In the genomic region with DNA sequence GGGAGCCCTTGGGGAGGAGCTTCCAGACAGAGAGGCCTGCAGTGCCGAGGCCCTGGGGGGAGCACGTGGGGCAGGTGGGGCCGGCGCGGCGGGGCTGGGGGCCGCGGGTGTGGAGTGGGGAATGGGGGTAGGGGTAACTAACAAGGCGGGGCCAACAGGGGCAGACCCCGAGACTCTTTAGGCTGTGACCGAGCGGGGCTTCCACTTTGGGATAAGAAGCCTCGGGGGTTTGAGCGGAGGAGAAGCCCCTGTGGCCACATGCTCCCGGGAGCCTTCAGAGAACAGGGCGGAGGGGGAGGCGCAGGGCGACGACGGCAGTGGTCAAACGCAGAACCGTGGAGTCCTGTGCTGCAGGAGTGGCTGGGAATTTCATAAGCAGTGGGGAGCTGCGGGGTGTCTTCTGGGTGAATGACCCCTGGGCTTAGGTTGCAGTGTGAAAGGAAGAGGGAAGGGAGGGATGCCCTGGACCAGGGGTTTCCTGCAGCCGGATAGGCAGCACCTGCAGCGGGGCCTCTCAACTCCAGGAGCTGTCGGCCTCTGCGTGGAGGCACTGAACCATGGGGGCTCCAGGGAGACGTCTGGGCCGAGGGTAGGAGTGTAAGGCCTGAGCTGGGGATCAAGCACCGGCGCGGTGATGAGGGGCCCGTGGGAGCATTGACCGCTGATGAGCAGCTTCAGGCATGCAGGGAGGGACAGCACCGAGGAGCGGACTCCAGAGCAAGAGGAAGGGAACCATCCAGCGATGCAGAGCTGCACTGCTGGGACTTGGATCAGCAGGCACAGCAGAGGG, we compare ENCODE assay signal across 20 cellular contexts.
"Had no signal": no experiment of that assay in that cellular context is flagged by ENCODE, and none has a peak within 500 bp of the region (broad histone marks: within the 10 kb centered on the region; RNA-seq: fewer than 3 reads in every experiment).

No MANE protein-coding gene starts in this region.

- H3K9me3 Mint-ChIP-seq: activated naive CD4-positive, alpha-beta T cell treated with anti-CD3 and anti-CD28 coated beads, Interleukin-2, amount 50 U/mL, for 24 hours; central memory CD8-positive, alpha-beta T cell had no signal

- H3K4me3 ChIP-seq: ascending aorta, colonic mucosa, gastrocnemius medialis, heart left ventricle, mucosa of descending colon, transverse colon had no signal

- H3K4me3 Mint-ChIP-seq: activated naive CD4-positive, alpha-beta T cell treated with anti-CD3 and anti-CD28 coated beads, Interleukin-2, amount 50 U/mL, for 24 hours; central memory CD8-positive, alpha-beta T cell; memory B cell had no signal

- H3K27me3 ChIP-seq: ascending aorta, colonic mucosa, gastrocnemius medialis, heart left ventricle, neutrophil, transverse colon had no signal

- H3K36me3 Mint-ChIP-seq: activated naive CD4-positive, alpha-beta T cell treated with anti-CD3 and anti-CD28 coated beads, Interleukin-2, amount 50 U/mL, for 24 hours; memory B cell; naive B cell had no signal

- H3K4me1 ChIP-seq: ascending aorta, colonic mucosa, gastrocnemius medialis, transverse colon had no signal

- DNase-seq: activated CD4-positive, CD25-positive, alpha-beta regulatory T cell treated with anti-CD3 and anti-CD28 coated beads, Interleukin-2, amount 50 U/mL, for 72 hours; activated gamma-delta T cell; colonic mucosa; gastrocnemius medialis; heart left ventricle; kidney glomerular epithelial cell; left ventricle myocardium superior; mucosa of descending colon; naive B cell; stimulated activated CD4-positive, alpha-beta T cell treated with anti-CD3 and anti-CD28 coated beads, Interleukin-12 subunit alpha, Interleukin-12 subunit beta, amount 100 ng/mL, for 4 hours; stimulated activated CD4-positive, alpha-beta T cell treated with anti-CD3 and anti-CD28 coated beads, Interleukin-1b, Interleukin-23, amount 100 ng/mL, for 48 hours; stimulated activated CD8-positive, alpha-beta memory T cell treated with anti-CD3 and anti-CD28 coated beads, Interleukin-4, amount 100 ng/mL, for 48 hours; stimulated activated naive CD4-positive, alpha-beta T cell treated with Interleukin-2 at 50 U/mL for 16 hours; T1000; transverse colon had no signal

- ATAC-seq: gastrocnemius medialis, left ventricle myocardium superior, mucosa of descending colon had no signal

- H3K4me1 Mint-ChIP-seq: activated naive CD4-positive, alpha-beta T cell treated with anti-CD3 and anti-CD28 coated beads, Interleukin-2, amount 50 U/mL, for 24 hours; central memory CD8-positive, alpha-beta T cell; memory B cell; naive B cell had no signal

- H3K27ac Mint-ChIP-seq: activated naive CD4-positive, alpha-beta T cell treated with anti-CD3 and anti-CD28 coated beads, Interleukin-2, amount 50 U/mL, for 24 hours; memory B cell had no signal

- H3K36me3 ChIP-seq: ascending aorta, colonic mucosa, gastrocnemius medialis, heart left ventricle, neutrophil, transverse colon had no signal

- H3K27ac ChIP-seq: ascending aorta, colonic mucosa, gastrocnemius medialis, heart left ventricle, neutrophil, transverse colon had no signal

- H3K9me3 ChIP-seq: ascending aorta, colonic mucosa, gastrocnemius medialis, mucosa of descending colon, neutrophil, transverse colon had no signal

- H3K27me3 Mint-ChIP-seq: activated naive CD4-positive, alpha-beta T cell treated with anti-CD3 and anti-CD28 coated beads, Interleukin-2, amount 50 U/mL, for 24 hours; memory B cell had no signal
